8 cellular contexts compared by ENCODE assay signal in the genomic region with DNA sequence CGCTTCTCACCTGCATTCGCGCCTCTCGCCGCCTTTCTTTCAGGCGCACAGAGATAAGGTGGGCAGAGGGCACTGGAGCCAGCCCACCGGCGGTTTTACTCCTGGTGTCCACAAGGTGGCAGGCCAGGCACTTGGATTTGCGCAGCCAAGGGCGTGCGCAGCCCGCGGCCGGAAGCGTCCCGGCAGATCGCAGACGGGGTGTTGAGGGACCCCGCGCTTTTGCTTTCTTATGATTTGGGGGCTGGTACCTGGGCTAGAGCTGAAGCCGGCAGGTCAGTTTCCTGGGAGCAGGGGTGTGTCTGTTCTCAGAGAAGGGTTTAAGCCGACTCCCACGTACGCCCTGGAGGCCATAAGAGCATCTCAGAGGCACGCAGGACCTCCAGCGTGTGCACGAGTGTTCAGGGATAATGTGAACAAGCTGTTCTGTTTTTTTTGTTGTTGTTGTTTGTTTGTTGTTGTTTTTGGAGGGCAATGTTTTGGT.
A peak's percentile ranks its signal among the peaks of the same experiment; 100 is the strongest.
DNase-seq lines count a peak whose midpoint lies in the region; ATAC-seq and TF ChIP-seq lines count a peak whose summit lies in the region.

No MANE protein-coding gene starts in this region.

- no peaks in the 10 kb centered on the region for H3K27me3 ChIP-seq in OCI-LY1 (ENCODE audit: insufficient read depth, low read length)

- peak overlapping the region; percentile 56 for H3K4me2 ChIP-seq in OCI-LY1 (ENCODE audit: low read length)

- peak overlapping the region; percentile 52 for H3K4me3 ChIP-seq in OCI-LY1 (ENCODE audit: low read depth, low read length, poor library complexity, severe bottlenecking)

- H3K27me3 Mint-ChIP-seq in natural killer cell (ENCODE audit: low read depth in 2 of 2) = peaks cover 35 to 64% of the 10 kb centered on the region in 2 donors

- peaks cover 15 to 16% of the 10 kb centered on the region in 2 donors for H3K4me1 Mint-ChIP-seq in natural killer cell

- H3K79me2 ChIP-seq in OCI-LY1 (ENCODE audit: insufficient read depth, low read length) = no peaks in the 10 kb centered on the region

- H3K36me3 ChIP-seq in OCI-LY1 (ENCODE audit: insufficient read depth, low read length) = no peaks in the 10 kb centered on the region

- no peaks in the 10 kb centered on the region for H4K20me1 ChIP-seq in OCI-LY1 (ENCODE audit: insufficient read depth, low read length)

- peak; percentile 93 for TF ChIP-seq CTCF in OCI-LY1 (IDR thresholded peaks at IDR 0.05; ENCODE audit: low read length)
- TF ChIP-seq CTCF in natural killer cell (IDR thresholded peaks at IDR 0.05) = peak; percentile 82

- peak overlapping the region; percentile 85 for H3K4me3 Mint-ChIP-seq in natural killer cell

- H3K9ac ChIP-seq in OCI-LY1 (ENCODE audit: low read length) = no peak overlapping the region; the same call in 1 of the 2 replicates

- H3K9me3 Mint-ChIP-seq in natural killer cell = no peaks in the 10 kb centered on the region

- H3F3A ChIP-seq in OCI-LY1 (ENCODE audit: insufficient read depth, low read length) = no peaks in the 10 kb centered on the region

- H3K27ac ChIP-seq in OCI-LY1 (ENCODE audit: low read depth, low read length, poor library complexity, severe bottlenecking) = no peak overlapping the region

- DNase-seq in D341Med (ENCODE audit: low spot score) (peak; percentile 90), HT1080 (ENCODE audit: low read depth) (peak; percentile 66), activated T-cell treated with anti-CD3 and anti-CD28 coated beads for 48 hours (ENCODE audit: low read depth) (peak; percentile 81), fibroblast of gingiva (ENCODE audit: low read depth) (peak; percentile 39), natural killer cell (peak; percentile 68)
- peak; percentile 49 to 78 (median 66) for DNase-seq in stimulated activated naive CD4-positive, alpha-beta T cell (lab: John Stamatoyannopoulos, UW)

- no peaks in the 10 kb centered on the region for H3K36me3 Mint-ChIP-seq in natural killer cell

- ATAC-seq in GM21390 (IDR thresholded peaks at IDR 0.05; ENCODE audit: unreplicated experiment) (peak; percentile 100), natural killer cell (peak; percentile 92 to 98 (median 98))

- intact Hi-C loops in natural killer cell (cut with micrococcal nuclease) = loop anchor here (2.0 kb wide), 1 partner anchor 1415 kb away; no protein-coding TSS in a partner anchor

- H3K27ac Mint-ChIP-seq in natural killer cell = peak overlapping the region in 1 of 2 donors; percentile 19

- H3K4me1 ChIP-seq in OCI-LY1 (ENCODE audit: insufficient read depth, low read length, severe bottlenecking) = peaks cover 15% of the 10 kb centered on the region

- no peaks in the 10 kb centered on the region for H3K9me3 ChIP-seq in OCI-LY1 (ENCODE audit: low read length)

- peak overlapping the region; percentile 43; the same call in 1 of the 2 replicates for H2AFZ ChIP-seq in OCI-LY1 (ENCODE audit: low read length)

- no peaks in the 10 kb centered on the region for H3K9me2 ChIP-seq in OCI-LY1 (ENCODE audit: low read depth, low read length)

Comparison
In these comparisons a context has a peak if more than half of its experiments do, and no peak if none do; other contexts are left out.
1. DNase-seq: peak in every context shown above with its lines; median percentile 90 in D341Med; 81 in activated T-cell treated with anti-CD3 and anti-CD28 coated beads for 48 hours; 68 in natural killer cell; 66 in stimulated activated naive CD4-positive, alpha-beta T cell; 66 in HT1080; 39 in fibroblast of gingiva.